In the genomic region with DNA sequence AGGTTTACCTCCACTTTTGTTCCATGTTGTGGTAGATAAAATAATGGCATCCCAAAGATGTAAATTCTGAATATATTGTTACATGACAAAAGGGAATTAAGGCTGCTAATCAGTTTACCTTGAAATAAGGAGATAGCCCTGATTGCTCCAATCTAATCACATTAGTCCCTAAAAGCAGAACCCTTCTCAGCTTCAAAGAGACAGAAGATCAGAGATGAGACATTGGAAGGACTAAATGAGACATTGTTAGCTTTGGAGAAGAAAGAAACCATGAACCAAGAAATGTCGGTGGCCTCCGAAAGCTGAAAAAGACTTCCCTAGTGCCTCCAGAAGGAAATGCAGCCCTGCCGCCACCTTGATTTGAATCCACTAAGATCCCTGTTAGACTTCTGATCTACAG, we compare ENCODE assay signal across 26 cellular contexts.
"Had no signal": no experiment of that assay in that cellular context is flagged by ENCODE, and none has a peak within 500 bp of the region (broad histone marks: within the 10 kb centered on the region; RNA-seq: fewer than 3 reads in every experiment).

No MANE protein-coding gene starts in this region.

- ATAC-seq: activated CD8-positive, alpha-beta memory T cell treated with anti-CD3 and anti-CD28 coated beads, Interleukin-2, amount 10 ng/mL, durations not matched to agents 7 days and 5 days; body of pancreas; PC-3; T-cell had no signal

- FAIRE-seq: bronchial epithelial cell had no signal

- H3K4me1 ChIP-seq: body of pancreas had no signal

- H3K4me3 ChIP-seq: body of pancreas, SK-N-MC had no signal

- H3K27me3 ChIP-seq: body of pancreas had no signal

- H3K9me3 ChIP-seq: body of pancreas had no signal

- DNase-seq: activated B cell treated with CpG ODN at 0.5 μM for 24 hours; activated CD4-positive, alpha-beta T cell treated with anti-CD3 and anti-CD28 coated beads for 1 hour; activated CD4-positive, alpha-beta T cell treated with anti-CD3 and anti-CD28 coated beads, Interleukin-2, amount 10 ng/mL, durations not matched to agents 24 days and 14 days; activated CD4-positive, alpha-beta T cell treated with anti-CD3 and anti-CD28 coated beads, Interleukin-2, amount 50 U/mL, for 48 hours; activated CD8-positive, alpha-beta memory T cell treated with anti-CD3 and anti-CD28 coated beads, Interleukin-2, amount 10 ng/mL, durations not matched to agents 7 days and 5 days; activated effector memory CD4-positive, alpha-beta T cell treated with Interleukin-2 at 50 U/mL for 16 hours; activated naive CD4-positive, alpha-beta T cell; activated T-cell treated with anti-CD3 and anti-CD28 coated beads, Interleukin-2, amount 50 U/mL, for 24 hours; aorta; body of pancreas; central memory CD4-positive, alpha-beta T cell; Kasumi-1; NCI-H1048; NCI-H146; NCI-H187 treated with DMSO at 0.1 percent for 48 hours; NCI-H2081 treated with DMSO at 0.1 percent for 48 hours; NCI-H2171 treated with DMSO at 0.1 percent for 48 hours; NCI-H226; NCI-H526 treated with DMSO at 0.1 percent for 48 hours; PC-3; SHP77 treated with DMSO at 0.1 percent for 48 hours; T-cell; T-helper 2 cell; T1000 had no signal

- H3K27ac ChIP-seq: body of pancreas, SK-N-MC had no signal
